20 cellular contexts compared by ENCODE assay signal in genomic region chrX:43474321-43474720, GRCh38.
DNase-seq lines count a peak whose midpoint lies in the region; ATAC-seq and TF ChIP-seq lines count a peak whose summit lies in the region.
"Had no signal": no experiment of that assay in that cellular context is flagged by ENCODE, and none has a peak within 500 bp of the region (broad histone marks: within the 10 kb centered on the region; RNA-seq: fewer than 3 reads in every experiment).

No MANE protein-coding gene starts in this region.

- H3K9me3 ChIP-seq in HCT116 (ENCODE audit: control insufficient read depth in 1 of 2, insufficient read depth in 1 of 2, low read depth in 1 of 2, low read length in 2 of 2) (no peaks in the 10 kb centered on the region), thyroid gland (no peaks in the 10 kb centered on the region), adrenal gland (replicated peaks in 1 of 3) (no peaks in the 10 kb centered on the region), esophagus muscularis mucosa (no peaks in the 10 kb centered on the region)
- H3K9me3 ChIP-seq: gastroesophageal sphincter had no signal

- H3K36me3 ChIP-seq in HCT116 (ENCODE audit: control insufficient read depth in 1 of 2, insufficient read depth in 2 of 2, low read length in 2 of 2) (no peaks in the 10 kb centered on the region), thyroid gland (no peaks in the 10 kb centered on the region), adrenal gland (replicated peaks in 1 of 2) (no peaks in the 10 kb centered on the region), esophagus muscularis mucosa (no peaks in the 10 kb centered on the region)
- H3K36me3 ChIP-seq: gastroesophageal sphincter had no signal

- TF ChIP-seq POLR2A in HCT116 (IDR thresholded peaks at IDR 0.05; ENCODE audit: borderline replicate concordance, extremely low read depth, insufficient read depth, insufficient read length) (no peak), thyroid gland (IDR thresholded peaks at IDR 0.05) (no peak), adrenal gland (IDR thresholded peaks at IDR 0.05) (no peak), esophagus muscularis mucosa (IDR thresholded peaks at IDR 0.05; ENCODE audit: low read depth) (no peak)

- POLR2A ChIA-PET in HCT116 (lab: Charles Lee): no interaction called here

- BruUV-seq in HCT116 (replicated peaks; lab: Mats Ljungman, UMichigan): no TSS peak

- no peak overlapping the region for H3K27ac Mint-ChIP-seq in type B pancreatic cell
- H3K27ac Mint-ChIP-seq: memory B cell had no signal

- no peak for TF ChIP-seq EP300 in esophagus muscularis mucosa (IDR thresholded peaks at IDR 0.05)

- no peaks in the 10 kb centered on the region for H3K9me3 Mint-ChIP-seq in type B pancreatic cell

- TF ChIP-seq CTCF in HCT116 (IDR thresholded peaks at IDR 0.05 in 2 of 3, conservative IDR thresholded peaks at IDR 0.05 in 1 of 3; ENCODE audit: borderline replicate concordance in 1 of 3, insufficient read depth in 1 of 3, low read depth in 2 of 3, low read length in 2 of 3) (peak in 1 of 3 experiments; percentile 16; a peak in 1 of 6 replicates), foreskin keratinocyte (conservative IDR thresholded peaks at IDR 0.05) (no peak), type B pancreatic cell (conservative IDR thresholded peaks at IDR 0.05) (peak; percentile 22), thyroid gland (IDR thresholded peaks at IDR 0.05) (no peak), adrenal gland (IDR thresholded peaks at IDR 0.05) (no peak), esophagus muscularis mucosa (IDR thresholded peaks at IDR 0.05) (no peak)

- peak; percentile 24 for DNase-seq in HCT116 (ENCODE audit: low read depth, low spot score)
- DNase-seq in RKO (ENCODE audit: low spot score): peak; percentile 44
- peak; percentile 18 to 58 for DNase-seq in foreskin keratinocyte
- DNase-seq in type B pancreatic cell (ENCODE audit: extremely low spot score, unreplicated experiment): no peak
- no peak for DNase-seq in thyroid gland
- no peak for DNase-seq in adrenal gland
- DNase-seq in esophagus muscularis mucosa (ENCODE audit: extremely low spot score): no peak
- DNase-seq: activated CD4-positive, alpha-beta T cell treated with anti-CD3 and anti-CD28 coated beads for 48 hours; activated naive CD4-positive, alpha-beta T cell treated with anti-CD3 and anti-CD28 coated beads, Interleukin-2, amount 50 U/mL, for 16 hours; aorta; GM23248; left cardiac atrium; NCI-H774; occipital lobe; SIG-M5; stimulated activated CD4-positive, alpha-beta T cell treated with anti-CD3 and anti-CD28 coated beads, Interleukin-2, amount 100 ng/mL, for 48 hours; stimulated activated naive CD4-positive, alpha-beta T cell treated with Interleukin-2 at 50 U/mL for 16 hours had no signal

- no peak overlapping the region for H3K4me3 Mint-ChIP-seq in type B pancreatic cell
- H3K4me3 Mint-ChIP-seq: memory B cell had no signal

- H3K4me1 ChIP-seq in HCT116 (ENCODE audit: control insufficient read depth in 1 of 2, insufficient read depth in 2 of 2, low read length in 2 of 2) (peaks cover 0 to 6% of the 10 kb centered on the region in 2 experiments; a peak in 2 of 4 replicates), foreskin keratinocyte (no peaks in the 10 kb centered on the region), thyroid gland (no peaks in the 10 kb centered on the region), adrenal gland (replicated peaks in 1 of 2) (no peaks in the 10 kb centered on the region), esophagus muscularis mucosa (no peaks in the 10 kb centered on the region)
- H3K4me1 ChIP-seq: gastroesophageal sphincter had no signal

- H3K4me2 ChIP-seq in HCT116 (ENCODE audit: low read length): peak overlapping the region; percentile 31; the same call in 1 of the 2 replicates
- H3K4me2 ChIP-seq: smooth muscle cell had no signal

- H3K27ac ChIP-seq in HCT116 (ENCODE audit: low read depth, low read length) (no peak overlapping the region), foreskin keratinocyte (no peak overlapping the region), thyroid gland (no peak overlapping the region), adrenal gland (no peak overlapping the region), esophagus muscularis mucosa (replicated peaks in 1 of 4) (no peak overlapping the region)
- H3K27ac ChIP-seq: gastroesophageal sphincter, GM23248 had no signal

- no peaks in the 10 kb centered on the region for H3K79me2 ChIP-seq in HCT116 (ENCODE audit: insufficient read depth, low read length)

- ATAC-seq in HCT116: peak; percentile 93
- peak; percentile 73 for ATAC-seq in foreskin keratinocyte
- ATAC-seq: gastroesophageal sphincter, left cardiac atrium had no signal

- H3K36me3 Mint-ChIP-seq in type B pancreatic cell: no peaks in the 10 kb centered on the region
- H3K36me3 Mint-ChIP-seq: memory B cell had no signal

- no peak overlapping the region for H3K9ac ChIP-seq in HCT116 (ENCODE audit: low read length)
- H3K9ac ChIP-seq: GM23248 had no signal

- CTCF ChIA-PET in HCT116 (lab: Charles Lee): no interaction called here

- no peak for TF ChIP-seq RAD21 in HCT116 (IDR thresholded peaks at IDR 0.05; ENCODE audit: low read depth)

- WGBS in thyroid gland, 2 donors: 67 to 75% methylated on average over 1 to 2 of the region's 2 CpGs
- 25 to 100% (median 48%) methylated on average over 1 to 2 of the region's 2 CpGs for WGBS in adrenal gland, 4 donors
- 43% methylated on average over 2 of the region's 2 CpGs for WGBS in esophagus muscularis mucosa

- H4K20me1 ChIP-seq in HCT116 (ENCODE audit: insufficient read depth): no peaks in the 10 kb centered on the region

- H3K27me3 Mint-ChIP-seq in type B pancreatic cell: no peaks in the 10 kb centered on the region
- H3K27me3 Mint-ChIP-seq: memory B cell had no signal

- intact Hi-C loops in HCT116 (cut with micrococcal nuclease) (no loop called here), thyroid gland (cut with DNase I) (no loop called here), adrenal gland (cut with DNase I) (no loop called here), esophagus muscularis mucosa (cut with DNase I) (no loop called here)

- no peak overlapping the region for H3K4me3 ChIP-seq in HCT116 (replicated peaks in 1 of 2; ENCODE audit: low read depth in 1 of 2, low read length in 2 of 2)
- H3K4me3 ChIP-seq in thyroid gland (replicated peaks in 1 of 3): no peak overlapping the region
- H3K4me3 ChIP-seq in adrenal gland: no peak overlapping the region
- no peak overlapping the region for H3K4me3 ChIP-seq in esophagus muscularis mucosa
- H3K4me3 ChIP-seq: gastroesophageal sphincter, GM23248, smooth muscle cell had no signal

- no peak overlapping the region for H2AFZ ChIP-seq in HCT116 (ENCODE audit: low read depth, low read length, poor library complexity, severe bottlenecking)
- H2AFZ ChIP-seq: GM23248 had no signal

- H3K4me1 Mint-ChIP-seq in type B pancreatic cell (ENCODE audit: unreplicated experiment): no peaks in the 10 kb centered on the region

- H3K9me2 ChIP-seq in HCT116 (ENCODE audit: insufficient read depth): no peaks in the 10 kb centered on the region

- H3K27me3 ChIP-seq in HCT116 (ENCODE audit: insufficient read depth, low read length): no peaks in the 10 kb centered on the region
- no peaks in the 10 kb centered on the region for H3K27me3 ChIP-seq in foreskin keratinocyte
- no peaks in the 10 kb centered on the region for H3K27me3 ChIP-seq in thyroid gland
- H3K27me3 ChIP-seq in adrenal gland: no peaks in the 10 kb centered on the region
- H3K27me3 ChIP-seq in esophagus muscularis mucosa: no peaks in the 10 kb centered on the region
- H3K27me3 ChIP-seq: gastroesophageal sphincter had no signal

- RAD21 ChIA-PET in HCT116 (lab: Charles Lee; ENCODE audit: low non-redundant PET in 1 of 2, low total read pairs in 2 of 2, uncharacterized antibody in 2 of 2, unreplicated experiment in 2 of 2): no interaction called here

TF ChIP-seq in HCT116, 20 proteins besides CTCF, POLR2A, EP300 and RAD21:
- TF ChIP-seq FOSL1 (IDR thresholded peaks at IDR 0.05; ENCODE audit: low read depth): peak; percentile 27; the same call in 1 of the 2 replicates
- TF ChIP-seq POLR2AphosphoS5 (IDR thresholded peaks at IDR 0.05; ENCODE audit: low read depth, low read length): no peak

Comparison
In these comparisons a context has a peak if more than half of its experiments do, and no peak if none do; other contexts are left out.
1. DNase-seq: peak in HCT116 (single experiment), RKO (single experiment) and foreskin keratinocyte (2 of 2); none in type B pancreatic cell (single experiment), thyroid gland (0 of 2), adrenal gland (0 of 7) and esophagus muscularis mucosa (single experiment).